In the genomic region with DNA sequence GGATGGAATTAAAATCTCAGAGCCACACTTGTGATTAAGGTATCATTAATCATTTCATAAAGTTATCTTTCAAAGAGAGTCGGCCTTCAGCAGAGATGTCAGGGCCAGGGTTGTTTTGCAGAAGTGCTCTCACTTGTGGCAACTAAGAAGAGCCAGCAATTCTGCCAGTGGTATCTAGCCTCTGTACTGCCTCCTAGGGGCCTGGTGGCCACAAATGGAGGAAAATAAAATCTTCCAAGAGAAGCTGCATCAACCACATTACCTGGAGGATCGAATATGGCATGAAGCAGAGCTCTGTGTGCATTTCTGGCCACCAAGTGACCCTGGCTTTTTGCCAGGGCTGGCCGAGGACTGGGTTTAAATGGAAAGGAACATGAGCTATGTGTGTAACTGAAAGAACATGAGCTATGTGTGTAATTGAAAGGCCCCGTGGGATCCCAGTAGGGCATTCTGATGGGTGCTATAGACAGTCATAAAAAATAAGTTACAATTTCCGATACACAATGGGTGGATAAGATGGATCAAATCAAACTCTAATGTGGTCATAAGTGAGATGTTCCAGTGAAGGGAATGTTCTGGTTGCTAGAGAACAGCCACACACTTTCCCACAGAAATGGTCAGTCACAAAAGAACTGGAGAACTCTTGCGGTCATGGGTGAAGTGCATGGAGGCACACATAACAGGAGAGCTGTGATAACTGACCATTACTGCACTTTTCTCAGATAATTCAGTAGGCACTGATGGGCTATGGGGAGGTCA, we compare ENCODE assay signal across 15 cellular contexts.
DNase-seq lines count a peak whose midpoint lies in the region; ATAC-seq and TF ChIP-seq lines count a peak whose summit lies in the region.
"Had no signal": no experiment of that assay in that cellular context is flagged by ENCODE, and none has a peak within 500 bp of the region (broad histone marks: within the 10 kb centered on the region; RNA-seq: fewer than 3 reads in every experiment).

No MANE protein-coding gene starts in this region.

- no peak overlapping the region for H3K4me3 ChIP-seq in BE2C (ENCODE audit: low read depth, low read length)
- H3K4me3 ChIP-seq in ovary = no peak overlapping the region
- H3K4me3 ChIP-seq: mucosa of descending colon had no signal

- WGBS in ovary, 3 donors = 84 to 89% (median 87%) methylated on average over 6 of the region's 6 CpGs

- peak; percentile 23; the same call in 1 of the 2 replicates for TF ChIP-seq CTCF in BE2C (IDR thresholded peaks at IDR 0.05; ENCODE audit: low read depth, low read length)
- peak; percentile 32 for TF ChIP-seq CTCF in GM13977 (IDR thresholded peaks at IDR 0.05; ENCODE audit: extremely low read depth, insufficient read depth, missing control alignments)
- TF ChIP-seq CTCF in ovary (IDR thresholded peaks at IDR 0.05) = no peak

- no peak for TF ChIP-seq POLR2A in ovary (IDR thresholded peaks at IDR 0.05)

- no peak overlapping the region for H3K27ac ChIP-seq in ovary

- intact Hi-C loops in ovary (cut with DNase I) = no loop called here

- no peak for TF ChIP-seq EP300 in ovary (IDR thresholded peaks at IDR 0.05)

- H3K36me3 ChIP-seq in BE2C = no peaks in the 10 kb centered on the region
- H3K36me3 ChIP-seq in ovary = no peaks in the 10 kb centered on the region

- H3K9me3 ChIP-seq in BE2C = no peaks in the 10 kb centered on the region
- H3K9me3 ChIP-seq in ovary = no peaks in the 10 kb centered on the region
- H3K9me3 ChIP-seq: mucosa of descending colon had no signal

- H3K27me3 ChIP-seq in BE2C (no peaks in the 10 kb centered on the region), ovary (no peaks in the 10 kb centered on the region)

- H3K4me1 ChIP-seq in BE2C = no peaks in the 10 kb centered on the region
- no peaks in the 10 kb centered on the region for H3K4me1 ChIP-seq in ovary (ENCODE audit: insufficient read depth)

- DNase-seq in BE2C (no peak), GM13977 (ENCODE audit: low spot score) (no peak), SK-MEL-5 (ENCODE audit: low read depth, low spot score) (peak; percentile 33), iPS-NIHi7 (ENCODE audit: extremely low spot score) (peak; percentile 39), NCI-H2227 treated with DMSO at 0.1 percent for 48 hours (lab: John Stamatoyannopoulos, UW) (no peak), ovary (no peak)
- DNase-seq: activated CD4-positive, alpha-beta memory T cell treated with anti-CD3 and anti-CD28 coated beads, Interleukin-2, amount 10 ng/mL, durations not matched to agents 7 days and 5 days; activated naive CD4-positive, alpha-beta T cell treated with Interleukin-2 at 50 U/mL for 16 hours; CD4-positive, alpha-beta memory T cell; cerebellar nuclear complex; mucosa of descending colon; NCI-H187 treated with DMSO at 0.1 percent for 48 hours; T-helper 2 cell had no signal

- ATAC-seq in HG02885 (IDR thresholded peaks at IDR 0.05; ENCODE audit: poor library complexity, unreplicated experiment) (no peak), GM21381 (IDR thresholded peaks at IDR 0.05; ENCODE audit: unreplicated experiment) (no peak)
- ATAC-seq: mucosa of descending colon had no signal

- in situ Hi-C loops in GM13977 (cut with MboI; ENCODE audit: low pct_unique_long_range_greater_than_20kb, low sequenced_read_pairs, unreplicated experiment) (no loop called here), SK-MEL-5 (cut with HindIII; ENCODE audit: low pct_unique_long_range_greater_than_20kb, low sequenced_read_pairs) (no loop called here)

Comparison
In these comparisons a context has a peak if more than half of its experiments do, and no peak if none do; other contexts are left out.
1. DNase-seq: peak in SK-MEL-5 (single experiment) and iPS-NIHi7 (single experiment); none in BE2C (single experiment), GM13977 (single experiment), NCI-H2227 treated with DMSO at 0.1 percent for 48 hours (single experiment) and ovary (0 of 5).
2. CTCF ChIP-seq: peak in BE2C (single experiment) and GM13977 (single experiment); none in ovary (0 of 3).